9 cellular contexts compared by ENCODE assay signal in the genomic region with DNA sequence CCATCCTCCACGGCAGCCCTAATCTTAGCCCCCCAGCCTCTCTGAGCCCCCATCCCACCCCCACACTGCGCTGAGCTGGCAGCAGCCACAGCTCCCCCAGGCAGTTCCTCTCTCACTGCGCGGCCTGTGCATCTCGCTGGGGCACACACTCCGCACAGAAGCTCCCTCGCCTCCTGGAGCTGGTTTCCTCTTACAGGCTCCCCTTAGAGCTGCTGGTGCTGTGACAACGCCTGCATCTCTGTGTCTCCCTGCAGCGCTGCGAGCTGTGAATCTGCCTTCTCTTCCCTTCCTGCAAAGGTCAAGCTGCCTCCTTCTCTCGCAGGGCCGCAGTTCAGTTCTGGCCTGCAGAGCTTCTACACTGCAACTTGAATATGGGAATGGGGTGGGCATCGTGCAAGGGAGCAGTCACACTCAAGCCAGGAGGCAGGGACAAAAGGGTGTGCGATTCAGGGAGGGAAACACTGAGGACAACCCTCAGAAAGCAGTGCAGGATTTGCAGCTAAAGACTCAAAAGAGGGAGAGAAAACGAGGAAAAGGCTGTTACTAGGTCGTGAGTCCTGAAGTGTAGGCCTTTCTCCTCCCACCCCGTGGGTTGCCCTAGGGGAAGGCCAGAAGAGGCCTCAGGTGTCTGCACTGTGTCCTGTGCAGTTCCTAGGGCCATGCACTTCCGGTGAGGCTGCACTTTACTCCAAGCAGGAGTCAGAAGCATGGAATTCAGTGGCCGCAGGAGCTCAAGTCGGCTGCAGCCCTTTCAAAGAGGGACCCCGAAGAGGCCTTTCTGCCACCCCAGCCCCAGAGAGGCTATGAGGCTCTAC.
DNase-seq lines count a peak whose midpoint lies in the region; ATAC-seq and TF ChIP-seq lines count a peak whose summit lies in the region.
"Had no signal": no experiment of that assay in that cellular context is flagged by ENCODE, and none has a peak within 500 bp of the region (broad histone marks: within the 10 kb centered on the region; RNA-seq: fewer than 3 reads in every experiment).

No MANE protein-coding gene starts in this region.

- H3K27me3 ChIP-seq in DND-41 (ENCODE audit: insufficient read depth, low read length, poor library complexity) (no peaks in the 10 kb centered on the region), NT2/D1 (ENCODE audit: insufficient read depth, insufficient read length) (peaks cover 55% of the 10 kb centered on the region)

- H3K4me3 ChIP-seq in DND-41 (ENCODE audit: low read depth in 1 of 2, low read length in 2 of 2) (no peak overlapping the region), NT2/D1 (ENCODE audit: insufficient read length, low read depth) (no peak overlapping the region), iPS-18c (ENCODE audit: insufficient read depth, low read depth, low read length) (peak overlapping the region; percentile 40; the same call in 1 of the 2 replicates)
- H3K4me3 ChIP-seq: lung had no signal

- ATAC-seq in DND-41 (ENCODE audit: insufficient read depth, low read depth) (no peak), GM19397 (IDR thresholded peaks at IDR 0.05; ENCODE audit: unreplicated experiment) (no peak)

- H3K4me1 ChIP-seq in DND-41 (ENCODE audit: insufficient read depth, low read length) = peaks cover 11% of the 10 kb centered on the region
- peaks cover 19% of the 10 kb centered on the region for H3K4me1 ChIP-seq in NT2/D1 (ENCODE audit: insufficient read depth, insufficient read length)

- H3K79me2 ChIP-seq in DND-41 (ENCODE audit: insufficient read depth, low read length) = no peaks in the 10 kb centered on the region

- peak; percentile 56 to 69 for DNase-seq in AML-193 (lab: John Stamatoyannopoulos, UW)
- DNase-seq in DND-41 = peak; percentile 26
- DNase-seq in NT2/D1 (ENCODE audit: low read depth, low spot score) = no peak
- no peak for DNase-seq in COLO829 (ENCODE audit: low spot score)
- DNase-seq in progenitor cell of endocrine pancreas (ENCODE audit: low spot score, unreplicated experiment) = no peak
- DNase-seq in T1000 (lab: John Stamatoyannopoulos, UW) = no peak

- no peak overlapping the region for H3K9ac ChIP-seq in DND-41 (ENCODE audit: low read depth, low read length)
- H3K9ac ChIP-seq in NT2/D1 (ENCODE audit: insufficient read length, low read depth) = peak overlapping the region; percentile 61

- no peaks in the 10 kb centered on the region for H3K9me3 Mint-ChIP-seq in progenitor cell of endocrine pancreas (ENCODE audit: low read depth)

- H3K36me3 ChIP-seq in DND-41 (ENCODE audit: insufficient read depth, low read length) (no peaks in the 10 kb centered on the region), NT2/D1 (ENCODE audit: insufficient read depth, insufficient read length, low read length) (no peaks in the 10 kb centered on the region)

- no peaks in the 10 kb centered on the region for H3K36me3 Mint-ChIP-seq in progenitor cell of endocrine pancreas (ENCODE audit: insufficient read depth)

- H3K9me3 ChIP-seq in DND-41 (ENCODE audit: insufficient read depth, low read length, severe bottlenecking) (no peaks in the 10 kb centered on the region), NT2/D1 (ENCODE audit: insufficient read depth, low read length) (no peaks in the 10 kb centered on the region), iPS-18c (ENCODE audit: control insufficient read depth, insufficient read depth, low read length) (peaks cover 5% of the 10 kb centered on the region)

- no peaks in the 10 kb centered on the region for H4K20me1 ChIP-seq in DND-41 (ENCODE audit: insufficient read depth, low read length)

- H3K4me3 Mint-ChIP-seq in progenitor cell of endocrine pancreas (ENCODE audit: low read depth) = no peak overlapping the region

- TF ChIP-seq CTCF in DND-41 (IDR thresholded peaks at IDR 0.05; ENCODE audit: borderline replicate concordance, extremely low read depth, low read length, poor library complexity, severe bottlenecking) (no peak), progenitor cell of endocrine pancreas (IDR thresholded peaks at IDR 0.05; ENCODE audit: unreplicated experiment) (no peak)

- H2AFZ ChIP-seq in DND-41 (ENCODE audit: low read depth, low read length) = no peak overlapping the region

- peaks cover 50% of the 10 kb centered on the region for H3K27me3 Mint-ChIP-seq in progenitor cell of endocrine pancreas

- no peak overlapping the region for H3K27ac ChIP-seq in DND-41 (ENCODE audit: low read length)

- no peak overlapping the region for H3K27ac Mint-ChIP-seq in progenitor cell of endocrine pancreas

- H3K4me1 Mint-ChIP-seq in progenitor cell of endocrine pancreas (ENCODE audit: low read depth) = peaks cover 11% of the 10 kb centered on the region

- H3K4me2 ChIP-seq in DND-41 (ENCODE audit: insufficient read depth, low read length) = no peak overlapping the region

Comparison
In these comparisons a context has a peak if more than half of its experiments do, and no peak if none do; other contexts are left out.
1. DNase-seq: peak in AML-193 (2 of 2) and DND-41 (single experiment); none in NT2/D1 (single experiment), COLO829 (single experiment), progenitor cell of endocrine pancreas (single experiment) and T1000 (single experiment).